In the genomic region with DNA sequence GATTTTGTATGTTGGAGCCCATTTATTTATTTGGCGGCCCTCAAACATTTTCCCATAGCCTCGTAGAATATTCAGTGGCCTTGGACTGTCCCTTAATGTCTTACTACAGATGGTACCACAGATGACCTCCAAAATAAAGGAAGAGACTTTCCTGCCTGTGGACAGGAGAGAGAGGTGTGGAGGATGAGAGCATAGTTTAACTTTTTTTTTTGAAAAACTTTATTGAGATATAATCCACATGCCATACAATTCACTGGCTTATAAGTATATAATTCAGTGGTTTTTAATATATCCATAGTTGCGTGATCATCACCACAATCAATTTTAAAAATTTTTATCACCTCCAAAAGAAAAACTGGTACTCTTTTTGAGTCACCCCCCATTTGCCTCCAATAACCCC, we compare ENCODE assay signal across 17 cellular contexts. TPM values are rescaled to one million over a fixed set of nuclear protein-coding genes. Genes with fewer than 3 reads are reported as not detected.
DNase-seq lines count a peak whose midpoint lies in the region; ATAC-seq, FAIRE-seq and TF ChIP-seq lines count a peak whose summit lies in the region.
"Had no signal": no experiment of that assay in that cellular context is flagged by ENCODE, and none has a peak within 500 bp of the region (broad histone marks: within the 10 kb centered on the region; RNA-seq: fewer than 3 reads in every experiment).

No MANE protein-coding gene starts in this region.

- no peak overlapping the region for H2AFZ ChIP-seq in HepG2 (ENCODE audit: low read length)

- no peaks in the 10 kb centered on the region for H3K9me3 ChIP-seq in HepG2 (ENCODE audit: low read length)
- no peaks in the 10 kb centered on the region for H3K9me3 ChIP-seq in right lobe of liver
- H3K9me3 ChIP-seq in T-helper 17 cell (ENCODE audit: control insufficient read depth, low read length, poor library complexity, severe bottlenecking), result no peaks in the 10 kb centered on the region

- in situ Hi-C loops in HepG2 (cut with HindIII; ENCODE audit: extremely low pct_ligation_motif_present, low pct_unique_long_range_greater_than_20kb), result no loop called here

- H3K27ac Mint-ChIP-seq in T-helper 17 cell, result no peak overlapping the region
- peak overlapping the region in 5 of 6 donors; percentile 11 to 75 (median 55) for H3K27ac Mint-ChIP-seq in immature natural killer cell
- no peak overlapping the region for H3K27ac Mint-ChIP-seq in activated CD8-positive, alpha-beta memory T cell treated with anti-CD3 and anti-CD28 coated beads, Interleukin-2, amount 10 ng/mL, durations not matched to agents 7 days and 5 days
- H3K27ac Mint-ChIP-seq: B cell, HFFc6 had no signal

- peaks cover 0 to 2% (median 0%) of the 10 kb centered on the region in 6 donors for H3K9me3 Mint-ChIP-seq in immature natural killer cell
- peaks cover 6% of the 10 kb centered on the region for H3K9me3 Mint-ChIP-seq in activated CD8-positive, alpha-beta memory T cell treated with anti-CD3 and anti-CD28 coated beads, Interleukin-2, amount 10 ng/mL, durations not matched to agents 7 days and 5 days (ENCODE audit: low read depth)

- peaks cover 15% of the 10 kb centered on the region for H3K4me1 ChIP-seq in HepG2 (ENCODE audit: insufficient read depth, low read length)
- H3K4me1 ChIP-seq in right lobe of liver, result peaks cover 0 to 3% (median 0%) of the 10 kb centered on the region in 4 donors

- no TSS peak for BruUV-seq in HepG2 (replicated peaks; lab: Mats Ljungman, UMichigan)

- H3K36me3 ChIP-seq in HepG2 (replicated peaks in 1 of 2; ENCODE audit: control insufficient read depth in 1 of 2, insufficient read depth in 2 of 2, low read length in 2 of 2), result no peaks in the 10 kb centered on the region
- no peaks in the 10 kb centered on the region for H3K36me3 ChIP-seq in right lobe of liver
- H3K36me3 ChIP-seq: BLaER1 treated with 17β-estradiol and CSF1 and Interleukin-3, amounts not matched to agents 10 nM and 100 nM had no signal

- POLR2A ChIA-PET in HepG2 (lab: Yijun Ruan, JAX), result no interaction called here

- H3K79me2 ChIP-seq in HepG2 (ENCODE audit: insufficient read depth, low read length), result no peaks in the 10 kb centered on the region

- no peak overlapping the region for H3K4me2 ChIP-seq in HepG2 (ENCODE audit: low read depth, low read length)
- H3K4me2 ChIP-seq: BLaER1 treated with 17β-estradiol and CSF1 and Interleukin-3, amounts not matched to agents 10 nM and 100 nM had no signal

- no peak overlapping the region for H3K4me3 ChIP-seq in HepG2 (replicated peaks in 1 of 3; ENCODE audit: insufficient read depth in 1 of 3, low read depth in 2 of 3, low read length in 3 of 3)
- H3K4me3 ChIP-seq in right lobe of liver, result no peak overlapping the region
- H3K4me3 ChIP-seq: BLaER1 treated with 17β-estradiol and CSF1 and Interleukin-3, amounts not matched to agents 10 nM and 100 nM had no signal

- no peak for FAIRE-seq in HepG2 (lab: Jason Lieb, UNC)
- FAIRE-seq: GM19239 had no signal

- CTCF ChIA-PET in HepG2 (lab: Yijun Ruan, JAX; ENCODE audit: low intra/inter-chr PET ratio, low total read pairs), result no interaction called here
- CTCF ChIA-PET in activated CD8-positive, alpha-beta memory T cell treated with anti-CD3 and anti-CD28 coated beads, Interleukin-2, amount 10 ng/mL, durations not matched to agents 7 days and 5 days (lab: Charles Lee), result interaction anchor here (1.1 kb wide), 1 partner anchor 11 kb away, joined by 3 read pairs; no protein-coding TSS in a partner anchor

- peaks cover 5 to 32% of the 10 kb centered on the region in 2 experiments; a peak in 4 of 5 replicates for H3K27me3 ChIP-seq in HepG2 (ENCODE audit: control insufficient read depth in 1 of 2, insufficient read depth in 2 of 2, low read length in 2 of 2)
- H3K27me3 ChIP-seq in right lobe of liver, result peaks cover 0 to under 1% of the 10 kb centered on the region in 2 donors
- H3K27me3 ChIP-seq: BLaER1 treated with 17β-estradiol and CSF1 and Interleukin-3, amounts not matched to agents 10 nM and 100 nM had no signal

- ATAC-seq in HepG2 (no peak), right lobe of liver (no peak), T-helper 17 cell (no peak), sciatic nerve (no peak), GM18861 (IDR thresholded peaks at IDR 0.05; ENCODE audit: unreplicated experiment) (no peak)
- no peak for ATAC-seq in activated CD8-positive, alpha-beta memory T cell treated with anti-CD3 and anti-CD28 coated beads, Interleukin-2, amount 10 ng/mL, durations not matched to agents 7 days and 5 days

- WGBS in HepG2 (ENCODE audit: low lambda C conversion rate), result 45% methylated on average over 3 of the region's 3 CpGs
- WGBS in right lobe of liver (ENCODE audit: insufficient coverage, low coverage, low lambda C conversion rate, missing lambda C conversion rate), result 81% methylated on average over 3 of the region's 3 CpGs

- H3K36me3 Mint-ChIP-seq in T-helper 17 cell (ENCODE audit: low read depth), result no peaks in the 10 kb centered on the region
- no peaks in the 10 kb centered on the region for H3K36me3 Mint-ChIP-seq in immature natural killer cell
- H3K36me3 Mint-ChIP-seq in activated CD8-positive, alpha-beta memory T cell treated with anti-CD3 and anti-CD28 coated beads, Interleukin-2, amount 10 ng/mL, durations not matched to agents 7 days and 5 days, result peaks cover 13% of the 10 kb centered on the region

- no peaks in the 10 kb centered on the region for H3K27me3 Mint-ChIP-seq in T-helper 17 cell
- H3K27me3 Mint-ChIP-seq in immature natural killer cell (ENCODE audit: low read depth in 3 of 3), result peaks cover 10 to 16% (median 11%) of the 10 kb centered on the region in 3 donors
- no peaks in the 10 kb centered on the region for H3K27me3 Mint-ChIP-seq in activated CD8-positive, alpha-beta memory T cell treated with anti-CD3 and anti-CD28 coated beads, Interleukin-2, amount 10 ng/mL, durations not matched to agents 7 days and 5 days
- H3K27me3 Mint-ChIP-seq: B cell had no signal

- H3K4me1 Mint-ChIP-seq in T-helper 17 cell (peaks cover 20% of the 10 kb centered on the region), immature natural killer cell (peaks cover 39 to 45% of the 10 kb centered on the region in 2 donors)
- peaks cover 53% of the 10 kb centered on the region for H3K4me1 Mint-ChIP-seq in activated CD8-positive, alpha-beta memory T cell treated with anti-CD3 and anti-CD28 coated beads, Interleukin-2, amount 10 ng/mL, durations not matched to agents 7 days and 5 days

- DNase-seq in HepG2 (ENCODE audit: low spot score), result no peak
- DNase-seq in right lobe of liver, result no peak
- no peak for DNase-seq in T-helper 17 cell
- DNase-seq in immature natural killer cell, result no peak
- peak; percentile 2 for DNase-seq in sciatic nerve (ENCODE audit: low spot score)
- DNase-seq in medulla oblongata (ENCODE audit: extremely low spot score), result no peak
- DNase-seq in activated CD8-positive, alpha-beta memory T cell treated with anti-CD3 and anti-CD28 coated beads, Interleukin-2, amount 10 ng/mL, durations not matched to agents 7 days and 5 days, result no peak
- DNase-seq: DMS153, DMS79, GDM1, HCEC 1CT, HFFc6 had no signal

- TF ChIP-seq POLR2A in HepG2 (IDR thresholded peaks at IDR 0.05; ENCODE audit: insufficient read depth in 1 of 2, low read depth in 2 of 2, low read length in 2 of 2) (no peak), right lobe of liver (IDR thresholded peaks at IDR 0.05) (no peak)

- H4K20me1 ChIP-seq in HepG2 (ENCODE audit: insufficient read depth, low read length), result no peaks in the 10 kb centered on the region

- TF ChIP-seq EP300 in HepG2 (IDR thresholded peaks at IDR 0.05; ENCODE audit: low read depth in 2 of 2, low read length in 2 of 2), result no peak
- TF ChIP-seq EP300 in HepG2 (CRISPR knock-in tag; IDR thresholded peaks at IDR 0.05; ENCODE audit: borderline replicate concordance), result no peak

- intact Hi-C loops in HepG2 (cut with micrococcal nuclease; ENCODE audit: unreplicated experiment), result no loop called here
- intact Hi-C loops in right lobe of liver (cut with DNase I), result no loop called here
- intact Hi-C loops in sciatic nerve (cut with DNase I), result no loop called here

- TF ChIP-seq RAD21 in HepG2 (CRISPR knock-in tag; IDR thresholded peaks at IDR 0.05), result no peak

- TF ChIP-seq CTCF in HepG2 (CRISPR knock-in tag; IDR thresholded peaks at IDR 0.05) (no peak), right lobe of liver (IDR thresholded peaks at IDR 0.05) (no peak)

- H3K27ac ChIP-seq in HepG2 (ENCODE audit: extremely low read length, insufficient read depth, low read length), result no peak overlapping the region
- H3K27ac ChIP-seq in right lobe of liver, result no peak overlapping the region
- H3K27ac ChIP-seq: BLaER1 treated with 17β-estradiol and CSF1 and Interleukin-3, amounts not matched to agents 10 nM and 100 nM had no signal

- H3K4me3 Mint-ChIP-seq in T-helper 17 cell (peak overlapping the region; percentile 25), immature natural killer cell (no peak overlapping the region)
- H3K4me3 Mint-ChIP-seq in activated CD8-positive, alpha-beta memory T cell treated with anti-CD3 and anti-CD28 coated beads, Interleukin-2, amount 10 ng/mL, durations not matched to agents 7 days and 5 days, result no peak overlapping the region
- H3K4me3 Mint-ChIP-seq: B cell, HFFc6 had no signal

- H3K9ac ChIP-seq in HepG2 (ENCODE audit: insufficient read depth, low read depth, low read length), result no peak overlapping the region
- H3K9ac ChIP-seq: BLaER1 treated with 17β-estradiol and CSF1 and Interleukin-3, amounts not matched to agents 10 nM and 100 nM had no signal

RNA-seq across cellular contexts. Expression of a gene that starts 4.6 kb away (rescaled TPM):
- total RNA-seq in HepG2 (2016; rRNA removed; fragmentation: Illumina TruSeq; extraction: Trizol) (0.02 TPM in 1 of 2 replicates, not detected in the other), right lobe of liver (1 to 10 TPM in 5 of 6 experiments, under 1 TPM in 1; 0.62 to 4.0 (median 2.3) TPM), T-helper 17 cell (10 to 100 TPM; 45.6 to 60.9 TPM), sciatic nerve (7.5 TPM)
- not detected in 2 replicates for total RNA-seq in HepG2 (2016; cell fraction: cytosol; rRNA removed; fragmentation: Illumina TruSeq; extraction: Trizol; ENCODE audit: low read depth)
- total RNA-seq in HepG2 (2016; cell fraction: insoluble cytoplasmic fraction; rRNA removed; fragmentation: Illumina TruSeq; extraction: Trizol), result 0.04 TPM in 1 of 2 replicates, not detected in the other
- 0.03 TPM in 1 of 2 replicates, not detected in the other for total RNA-seq in HepG2 (2016; cell fraction: membrane; rRNA removed; fragmentation: Illumina TruSeq; extraction: Trizol)
- not detected in 2 replicates for total RNA-seq in HepG2 (2016; cell fraction: nucleus; rRNA removed; fragmentation: Illumina TruSeq; extraction: Trizol)
- polyA plus RNA-seq in HepG2 (2011; rRNA removed) (0.09 and 0.11 TPM in 2 replicates), immature natural killer cell (10 to 100 TPM; 23.6 to 42.8 (median 24.9) TPM)
- 0.05 and 0.08 TPM in 2 replicates for polyA plus RNA-seq in HepG2 (2011; cell fraction: cytosol; rRNA removed)
- polyA plus RNA-seq in HepG2 (2011; cell fraction: nucleus; rRNA removed), result 0.06 and 0.07 TPM in 2 replicates
- 0.05 and 0.11 TPM in 2 replicates for polyA plus RNA-seq in HepG2 (2012)
- not detected in 2 replicates for polyA plus RNA-seq in HepG2 (2016; cell fraction: cytosol; fragmentation: Illumina TruSeq; extraction: Trizol; ENCODE audit: low read depth)
- polyA plus RNA-seq in HepG2 (2016; cell fraction: insoluble cytoplasmic fraction; fragmentation: Illumina TruSeq; extraction: Trizol; ENCODE audit: low read depth), result not detected in 2 replicates
- polyA plus RNA-seq in HepG2 (2016; cell fraction: membrane; fragmentation: Illumina TruSeq; extraction: Trizol; ENCODE audit: low read depth), result not detected in 2 replicates
- polyA plus RNA-seq in HepG2 (2016; cell fraction: nucleus; fragmentation: Illumina TruSeq; extraction: Trizol; ENCODE audit: insufficient read depth, low read depth), result not detected in 2 replicates
- 0.12 and 0.21 TPM in 2 replicates for polyA minus RNA-seq in HepG2 (2011; rRNA and poly(A)+ RNA removed; ENCODE audit: low replicate concordance)
- polyA minus RNA-seq in HepG2 (2011; cell fraction: cytosol; rRNA and poly(A)+ RNA removed), result not detected in 2 replicates
- 0.13 TPM in 1 of 2 replicates, not detected in the other for polyA minus RNA-seq in HepG2 (2011; cell fraction: nucleus; rRNA and poly(A)+ RNA removed)
- total RNA-seq in activated CD8-positive, alpha-beta memory T cell treated with anti-CD3 and anti-CD28 coated beads, Interleukin-2, amount 10 ng/mL, durations not matched to agents 7 days and 5 days, result 100 to 1,000 TPM in 1 of 2 experiments, 10 to 100 TPM in 1; 86.5 to 128 TPM
- total RNA-seq: H4, HFFc6 had no signal

RNA-seq across cellular contexts. Expression of a gene that starts 52.6 kb away (rescaled TPM):
- total RNA-seq in HepG2 (2016; rRNA removed; fragmentation: Illumina TruSeq; extraction: Trizol), result 20.5 and 22.0 TPM in 2 replicates
- total RNA-seq in HepG2 (2016; cell fraction: cytosol; rRNA removed; fragmentation: Illumina TruSeq; extraction: Trizol; ENCODE audit: low read depth), result 1.4 and 2.3 TPM in 2 replicates
- 20.8 and 23.2 TPM in 2 replicates for total RNA-seq in HepG2 (2016; cell fraction: insoluble cytoplasmic fraction; rRNA removed; fragmentation: Illumina TruSeq; extraction: Trizol)
- 4.9 and 5.2 TPM in 2 replicates for total RNA-seq in HepG2 (2016; cell fraction: membrane; rRNA removed; fragmentation: Illumina TruSeq; extraction: Trizol)
- 19.7 and 20.2 TPM in 2 replicates for total RNA-seq in HepG2 (2016; cell fraction: nucleus; rRNA removed; fragmentation: Illumina TruSeq; extraction: Trizol)
- polyA plus RNA-seq in HepG2 (2011; rRNA removed), result 19.5 and 21.2 TPM in 2 replicates
- polyA plus RNA-seq in HepG2 (2011; cell fraction: cytosol; rRNA removed), result 10.3 and 11.2 TPM in 2 replicates
- 59.7 and 75.5 TPM in 2 replicates for polyA plus RNA-seq in HepG2 (2011; cell fraction: nucleus; rRNA removed)
- polyA plus RNA-seq in HepG2 (2012), result 11.5 and 13.6 TPM in 2 replicates
- 0.74 and 1.3 TPM in 2 replicates for polyA plus RNA-seq in HepG2 (2016; cell fraction: cytosol; fragmentation: Illumina TruSeq; extraction: Trizol; ENCODE audit: low read depth)
- 17.2 and 18.6 TPM in 2 replicates for polyA plus RNA-seq in HepG2 (2016; cell fraction: insoluble cytoplasmic fraction; fragmentation: Illumina TruSeq; extraction: Trizol; ENCODE audit: low read depth)
- 2.2 and 2.4 TPM in 2 replicates for polyA plus RNA-seq in HepG2 (2016; cell fraction: membrane; fragmentation: Illumina TruSeq; extraction: Trizol; ENCODE audit: low read depth)
- polyA plus RNA-seq in HepG2 (2016; cell fraction: nucleus; fragmentation: Illumina TruSeq; extraction: Trizol; ENCODE audit: insufficient read depth, low read depth), result 28.1 and 28.5 TPM in 2 replicates
- 14.3 and 18.0 TPM in 2 replicates for polyA minus RNA-seq in HepG2 (2011; rRNA and poly(A)+ RNA removed; ENCODE audit: low replicate concordance)
- 6.7 and 7.3 TPM in 2 replicates for polyA minus RNA-seq in HepG2 (2011; cell fraction: cytosol; rRNA and poly(A)+ RNA removed)
- 25.9 and 33.6 TPM in 2 replicates for polyA minus RNA-seq in HepG2 (2011; cell fraction: nucleus; rRNA and poly(A)+ RNA removed)
- total RNA-seq in right lobe of liver, result 1 to 10 TPM; 3.0 to 5.6 (median 3.7) TPM
- 10 to 100 TPM; 12.2 to 14.6 TPM for total RNA-seq in T-helper 17 cell
- 10 to 100 TPM in 1 of 3 donors, 1 to 10 TPM in 2; 8.0 to 11.1 (median 8.7) TPM for polyA plus RNA-seq in immature natural killer cell
- total RNA-seq in sciatic nerve, result 8.5 TPM
- total RNA-seq in activated CD8-positive, alpha-beta memory T cell treated with anti-CD3 and anti-CD28 coated beads, Interleukin-2, amount 10 ng/mL, durations not matched to agents 7 days and 5 days, result 10 to 100 TPM in 1 of 2 experiments, 1 to 10 TPM in 1; 9.5 to 10.6 TPM

Comparison
In these comparisons a context has a peak if more than half of its experiments do, and no peak if none do; other contexts are left out.
1. H3K27ac Mint-ChIP-seq: peak in immature natural killer cell (5 of 6); none in T-helper 17 cell (single experiment) and activated CD8-positive, alpha-beta memory T cell treated with anti-CD3 and anti-CD28 coated beads, Interleukin-2, amount 10 ng/mL, durations not matched to agents 7 days and 5 days (single experiment).